In genomic region chr11:96191752-96192151, GRCh38 we compare ENCODE assay signal across 16 cellular contexts.
"Had no signal": no experiment of that assay in that cellular context is flagged by ENCODE, and none has a peak within 500 bp of the region (broad histone marks: within the 10 kb centered on the region; RNA-seq: fewer than 3 reads in every experiment).

No MANE protein-coding gene starts in this region.

- H3K27ac Mint-ChIP-seq: activated T-helper 2 cell treated with anti-CD3 and anti-CD28 coated beads, Interferon-gamma antibody, Interleukin-2, Interleukin-4, amounts not matched to agents 10 μg/mL and 5 μg/mL and 100 μg/mL, durations not matched to agents 14 hours and 24 hours and 36 hours had no signal

- DNase-seq: activated CD4-positive, alpha-beta T cell treated with anti-CD3 and anti-CD28 coated beads for 1 hour; activated CD8-positive, alpha-beta memory T cell treated with anti-CD3 and anti-CD28 coated beads, Interleukin-2, amount 50 U/mL, for 48 hours; anterior cingulate cortex; gastrocnemius medialis; heart right ventricle; lower lobe of right lung; stimulated activated CD4-positive, alpha-beta T cell treated with anti-CD3 and anti-CD28 coated beads, Interleukin-1b, Interleukin-23, amount 100 ng/mL, for 48 hours; stomach; T-helper 1 cell; testis; upper lobe of right lung had no signal

- H3K4me3 ChIP-seq: gastrocnemius medialis, heart right ventricle, lower lobe of right lung, stomach, testis, upper lobe of right lung had no signal

- H3K27me3 ChIP-seq: gastrocnemius medialis, heart right ventricle, stomach, testis, upper lobe of right lung had no signal

- H3K36me3 ChIP-seq: gastrocnemius medialis, heart right ventricle, lower lobe of right lung, stomach, upper lobe of right lung had no signal

- ATAC-seq: activated naive CD4-positive, alpha-beta T cell treated with anti-CD3 and anti-CD28 coated beads, Interleukin-2, amount 50 U/mL, for 72 hours; gastrocnemius medialis; lower lobe of right lung; SK-N-SH treated with all-trans-retinoic acid at 6 μM for 48 hours; upper lobe of right lung had no signal

- H3K27ac ChIP-seq: epithelial cell of prostate, gastrocnemius medialis, lower lobe of right lung, parathyroid adenoma, stomach, testis, upper lobe of right lung had no signal

- H3K9me3 ChIP-seq: gastrocnemius medialis, heart right ventricle, lower lobe of right lung, stomach, testis, upper lobe of right lung had no signal
